In genomic region chr6:4155848-4156466, GRCh38 we compare ENCODE assay signal across 8 cellular contexts. TPM values are rescaled to one million over a fixed set of nuclear protein-coding genes. Genes with fewer than 3 reads are reported as not detected.
DNase-seq lines count a peak whose midpoint lies in the region; ATAC-seq and TF ChIP-seq lines count a peak whose summit lies in the region.

No MANE protein-coding gene starts in this region.

- peak; percentile 80 for DNase-seq in AG10803 (ENCODE audit: low read depth)
- peak; percentile 50 for DNase-seq in GM19238 (ENCODE audit: insufficient read length, low spot score)
- DNase-seq in HT1080 (ENCODE audit: low read depth), result peak; percentile 84
- DNase-seq in NOMO-1 (lab: John Stamatoyannopoulos, UW; ENCODE audit: unreplicated experiment in 2 of 2), result peak; percentile 28 to 69
- DNase-seq in activated CD8-positive, alpha-beta T cell treated with anti-CD3 and anti-CD28 coated beads, Interleukin-2, amount 10 ng/mL, durations not matched to agents 7 days and 5 days, result peak; percentile 88
- peak; percentile 82 for DNase-seq in midbrain (lab: John Stamatoyannopoulos, UW)
- peak; percentile 61 to 66 for DNase-seq in stimulated activated CD8-positive, alpha-beta memory T cell treated with anti-CD3 and anti-CD28 coated beads, Interleukin-2, amount 100 ng/mL, for 1 hour (ENCODE audit: low read depth in 2 of 2)

- H3K9ac ChIP-seq in endocrine pancreas (ENCODE audit: control insufficient read depth, insufficient read depth, low read length), result no peak overlapping the region

- no peak overlapping the region for H3K4me3 Mint-ChIP-seq in activated CD8-positive, alpha-beta T cell treated with anti-CD3 and anti-CD28 coated beads, Interleukin-2, amount 10 ng/mL, durations not matched to agents 7 days and 5 days

- peaks cover 6% of the 10 kb centered on the region for H3K4me1 Mint-ChIP-seq in activated CD8-positive, alpha-beta T cell treated with anti-CD3 and anti-CD28 coated beads, Interleukin-2, amount 10 ng/mL, durations not matched to agents 7 days and 5 days (ENCODE audit: low read depth)

- no peaks in the 10 kb centered on the region for H3K4me1 ChIP-seq in endocrine pancreas (ENCODE audit: control insufficient read depth, insufficient read depth, low read length)

- H3K27me3 ChIP-seq in endocrine pancreas (ENCODE audit: control insufficient read depth, insufficient read depth, low read length), result no peaks in the 10 kb centered on the region

- H3K9me3 Mint-ChIP-seq in activated CD8-positive, alpha-beta T cell treated with anti-CD3 and anti-CD28 coated beads, Interleukin-2, amount 10 ng/mL, durations not matched to agents 7 days and 5 days (ENCODE audit: insufficient read depth), result no peaks in the 10 kb centered on the region

- peak; percentile 99 for ATAC-seq in activated CD8-positive, alpha-beta T cell treated with anti-CD3 and anti-CD28 coated beads, Interleukin-2, amount 10 ng/mL, durations not matched to agents 7 days and 5 days

- POLR2A ChIA-PET in activated CD8-positive, alpha-beta T cell treated with anti-CD3 and anti-CD28 coated beads, Interleukin-2, amount 10 ng/mL, durations not matched to agents 7 days and 5 days (lab: Charles Lee), result interaction anchor here (1.1 to 1.2 kb wide), 3 partner anchors 101 to 138 kb away, joined by 3 to 4 read pairs (median 3); a partner anchor contains a TSS

- CTCF ChIA-PET in activated CD8-positive, alpha-beta T cell treated with anti-CD3 and anti-CD28 coated beads, Interleukin-2, amount 10 ng/mL, durations not matched to agents 7 days and 5 days (lab: Charles Lee), result interaction anchor here (0.6 to 4.8 kb wide), 31 partner anchors 10 to 412 kb away, joined by 3 to 95 read pairs (median 4); partner anchors contain the start of gene ECI2

- no peak overlapping the region for H3K4me3 ChIP-seq in AG10803 (ENCODE audit: low read length)
- H3K4me3 ChIP-seq in endocrine pancreas (ENCODE audit: control insufficient read depth, insufficient read depth, low read length), result peak overlapping the region; percentile 40

- H3K36me3 Mint-ChIP-seq in activated CD8-positive, alpha-beta T cell treated with anti-CD3 and anti-CD28 coated beads, Interleukin-2, amount 10 ng/mL, durations not matched to agents 7 days and 5 days (ENCODE audit: low read depth), result no peaks in the 10 kb centered on the region

- H3K27me3 Mint-ChIP-seq in activated CD8-positive, alpha-beta T cell treated with anti-CD3 and anti-CD28 coated beads, Interleukin-2, amount 10 ng/mL, durations not matched to agents 7 days and 5 days (ENCODE audit: low read depth), result peaks cover 17% of the 10 kb centered on the region

- no peaks in the 10 kb centered on the region for H3K9me3 ChIP-seq in endocrine pancreas (ENCODE audit: control insufficient read depth, low read length)

- H3K36me3 ChIP-seq in endocrine pancreas (ENCODE audit: control insufficient read depth, insufficient read depth, low read length), result no peaks in the 10 kb centered on the region

- peak; percentile 92 for TF ChIP-seq CTCF in AG10803 (conservative IDR thresholded peaks at IDR 0.05; ENCODE audit: low read length)

- H3K27ac Mint-ChIP-seq in activated CD8-positive, alpha-beta T cell treated with anti-CD3 and anti-CD28 coated beads, Interleukin-2, amount 10 ng/mL, durations not matched to agents 7 days and 5 days, result no peak overlapping the region

RNA-seq across cellular contexts. Expression of gene ECI2, which starts 20.6 kb away (rescaled TPM):
- total RNA-seq in HT1080 (2014; rRNA removed; shearing (Covaris generic)), result 70.7 and 78.5 TPM in 2 replicates
- 79.7 and 86.7 TPM in 2 replicates for polyA plus RNA-seq in HT1080 (2015; cell fraction: cytosol; rRNA removed)
- 77.0 and 78.0 TPM in 2 replicates for polyA plus RNA-seq in HT1080 (2015; cell fraction: nucleus; rRNA removed)
- total RNA-seq in activated CD8-positive, alpha-beta T cell treated with anti-CD3 and anti-CD28 coated beads, Interleukin-2, amount 10 ng/mL, durations not matched to agents 7 days and 5 days, result 10 to 100 TPM; 41.1 to 42.0 TPM
